17 cellular contexts compared by ENCODE assay signal in genomic region chr9:138010861-138011260, GRCh38.
A peak's percentile ranks its signal among the peaks of the same experiment; 100 is the strongest.
DNase-seq lines count a peak whose midpoint lies in the region; ATAC-seq and TF ChIP-seq lines count a peak whose summit lies in the region.
"Had no signal": no experiment of that assay in that cellular context is flagged by ENCODE, and none has a peak within 500 bp of the region (broad histone marks: within the 10 kb centered on the region; RNA-seq: fewer than 3 reads in every experiment).

No MANE protein-coding gene starts in this region.

- no peak for TF ChIP-seq CTCF in lung (IDR thresholded peaks at IDR 0.05; ENCODE audit: control extremely low read depth, extremely low read depth)

- no peak overlapping the region for H3K27ac Mint-ChIP-seq in activated T-helper 17 cell treated with anti-CD3 and anti-CD28 coated beads, Interleukin-2, amount 50 U/mL, for 72 hours

- no peak for ATAC-seq in Right ventricle myocardium superior (ENCODE audit: poor library complexity)
- ATAC-seq in Right ventricle myocardium inferior, result no peak
- no peak for ATAC-seq in lung (ENCODE audit: insufficient read depth, low FRiP score)
- no peak for ATAC-seq in HG03097 (IDR thresholded peaks at IDR 0.05; ENCODE audit: low FRiP score, unreplicated experiment)
- no peak for ATAC-seq in activated T-helper 17 cell treated with anti-CD3 and anti-CD28 coated beads, Interleukin-2, amount 50 U/mL, for 72 hours (replicated peaks)
- ATAC-seq: HCT116 had no signal

- no peaks in the 10 kb centered on the region for H3K27me3 ChIP-seq in lung (ENCODE audit: control insufficient read depth, insufficient read depth)
- H3K27me3 ChIP-seq: BLaER1, Peyer's patch had no signal

- no peaks in the 10 kb centered on the region for H3K4me1 Mint-ChIP-seq in activated T-helper 17 cell treated with anti-CD3 and anti-CD28 coated beads, Interleukin-2, amount 50 U/mL, for 72 hours

- no peak overlapping the region for H3K4me3 ChIP-seq in lung
- H3K4me3 ChIP-seq: BLaER1, Peyer's patch had no signal

- no peaks in the 10 kb centered on the region for H3K9me3 ChIP-seq in lung (ENCODE audit: control insufficient read depth in 2 of 2, insufficient read depth in 1 of 2, low read length in 1 of 2)
- H3K9me3 ChIP-seq: BLaER1, Peyer's patch had no signal

- no peaks in the 10 kb centered on the region for H3K27me3 Mint-ChIP-seq in activated T-helper 17 cell treated with anti-CD3 and anti-CD28 coated beads, Interleukin-2, amount 50 U/mL, for 72 hours

- 76 to 83% methylated on average over 8 of the region's 8 CpGs for WGBS in lung, 2 donors

- no peak overlapping the region for H3K27ac ChIP-seq in lung (ENCODE audit: low read depth in 1 of 2, low read length in 1 of 2)
- H3K27ac ChIP-seq: BLaER1, Peyer's patch had no signal

- no peaks in the 10 kb centered on the region for H3K9me3 Mint-ChIP-seq in activated T-helper 17 cell treated with anti-CD3 and anti-CD28 coated beads, Interleukin-2, amount 50 U/mL, for 72 hours

- no peak overlapping the region for H3K4me3 Mint-ChIP-seq in activated T-helper 17 cell treated with anti-CD3 and anti-CD28 coated beads, Interleukin-2, amount 50 U/mL, for 72 hours

- intact Hi-C loops in Right ventricle myocardium superior (cut with DNase I) (no loop called here), Right ventricle myocardium inferior (cut with DNase I) (no loop called here)

- no peaks in the 10 kb centered on the region for H3K4me1 ChIP-seq in lung (ENCODE audit: control insufficient read depth in 2 of 2, insufficient read depth in 2 of 2, low read length in 2 of 2)
- H3K4me1 ChIP-seq: Peyer's patch had no signal

- no peaks in the 10 kb centered on the region for H3K36me3 Mint-ChIP-seq in activated T-helper 17 cell treated with anti-CD3 and anti-CD28 coated beads, Interleukin-2, amount 50 U/mL, for 72 hours (ENCODE audit: low read depth)

- no peaks in the 10 kb centered on the region for H3K36me3 ChIP-seq in lung (ENCODE audit: control insufficient read depth in 2 of 2, insufficient read depth in 2 of 2, low read length in 2 of 2)
- H3K36me3 ChIP-seq: BLaER1, Peyer's patch had no signal

- DNase-seq in Right ventricle myocardium superior (peak; percentile 27), Right ventricle myocardium inferior (ENCODE audit: missing footprints) (no peak), NCI-H146 (lab: John Stamatoyannopoulos, UW) (peak; percentile 51), lung (ENCODE audit: low spot score) (peak; percentile 24), 8988T (no peak)
- DNase-seq: DMS153, IMR-90, Kasumi-1, NCI-H1105 treated with DMSO at 0.1 percent for 48 hours, NCI-H2029 treated with DMSO at 0.1 percent for 48 hours, NCI-H446 treated with DMSO at 0.1 percent for 48 hours, SIG-M5 had no signal

Comparison
In these comparisons a context has a peak if more than half of its experiments do, and no peak if none do; other contexts are left out.
1. DNase-seq: peak in Right ventricle myocardium superior (single experiment), NCI-H146 (single experiment) and lung (single experiment); none in Right ventricle myocardium inferior (single experiment) and 8988T (single experiment).